ENCODE assay signal across 2 cellular contexts in genomic region chr1:53278294-53278693, GRCh38.
A peak's percentile ranks its signal among the peaks of the same experiment; 100 is the strongest.
TF ChIP-seq lines count a peak whose summit lies in the region.

No MANE protein-coding gene starts in this region.

TF ChIP-seq in Ishikawa, 13 proteins besides CTCF, POLR2A, EP300 and RAD21:
- TF ChIP-seq FOXM1 (IDR thresholded peaks at IDR 0.05; ENCODE audit: borderline replicate concordance, low read depth) (no peak), USF1 (IDR thresholded peaks at IDR 0.05) (no peak), CREB1 (IDR thresholded peaks at IDR 0.05; ENCODE audit: low read depth) (no peak), TAF1 (IDR thresholded peaks at IDR 0.05; ENCODE audit: low read depth) (no peak), TEAD4 (IDR thresholded peaks at IDR 0.05) (no peak), ZBTB7A (IDR thresholded peaks at IDR 0.05; ENCODE audit: low read depth) (no peak), YY1 (IDR thresholded peaks at IDR 0.05; ENCODE audit: low read depth) (no peak), CEBPB (IDR thresholded peaks at IDR 0.05) (no peak), MAX (IDR thresholded peaks at IDR 0.05) (no peak), NFIC (IDR thresholded peaks at IDR 0.05) (no peak), TCF12 (IDR thresholded peaks at IDR 0.05; ENCODE audit: low read depth) (no peak), EGR1 (IDR thresholded peaks at IDR 0.05) (no peak), REST (IDR thresholded peaks at IDR 0.05; ENCODE audit: low read depth) (no peak)

TF ChIP-seq in HepG2, 621 proteins besides CTCF, POLR2A, EP300 and RAD21:
- TF ChIP-seq SMC3 (IDR thresholded peaks at IDR 0.05; ENCODE audit: low read length) (peak; percentile 91), STAG1 (CRISPR knock-in tag; IDR thresholded peaks at IDR 0.05) (peak; percentile 87), SMAD9 (CRISPR knock-in tag; IDR thresholded peaks at IDR 0.05) (no peak)
